In the genomic region with DNA sequence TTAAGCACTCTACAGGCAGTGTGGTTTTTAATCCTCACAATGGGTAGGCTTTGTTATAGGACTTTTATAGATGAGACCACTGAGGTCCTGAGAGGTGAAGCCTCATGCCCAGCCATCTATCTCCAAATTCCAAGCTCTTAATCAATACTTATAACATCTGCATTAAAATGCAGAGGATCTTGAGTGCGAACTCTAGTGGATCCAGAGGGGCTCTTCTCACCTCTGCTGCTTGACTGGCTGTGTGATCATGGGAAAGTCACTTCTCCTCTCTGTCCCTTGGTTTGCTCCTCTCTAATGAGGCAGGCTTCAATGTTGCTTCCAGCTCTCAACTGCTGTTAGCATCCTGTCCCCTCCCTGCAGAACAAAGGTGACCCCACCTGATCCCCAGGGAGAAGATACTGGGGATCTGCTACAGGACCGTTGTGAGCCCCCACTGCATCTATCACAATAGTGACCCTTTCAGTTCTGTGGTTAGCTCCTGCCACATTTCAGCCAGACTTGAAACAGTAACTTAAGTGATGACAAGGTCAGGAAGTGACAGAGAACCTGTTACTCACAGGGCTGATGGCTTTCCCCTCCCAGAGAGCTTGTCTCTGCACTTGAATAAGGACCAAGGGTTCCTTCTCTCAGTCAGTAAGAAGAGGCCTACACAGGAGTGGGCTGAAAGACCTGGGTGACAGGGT, we compare ENCODE assay signal across 8 cellular contexts. TPM values are rescaled to one million over a fixed set of nuclear protein-coding genes. Genes with fewer than 3 reads are reported as not detected.
DNase-seq lines count a peak whose midpoint lies in the region; ATAC-seq and TF ChIP-seq lines count a peak whose summit lies in the region.

No MANE protein-coding gene starts in this region.

- POLR2A ChIA-PET in GM10248 (lab: Yijun Ruan, JAX) = no interaction called here
- POLR2A ChIA-PET in naive thymus-derived CD4-positive, alpha-beta T cell (lab: Charles Lee) = no interaction called here

- TF ChIP-seq CTCF in GM10248 (IDR thresholded peaks at IDR 0.05; ENCODE audit: control extremely low read depth, extremely low read depth, low read depth, missing control alignments) = no peak

- CTCF ChIA-PET in GM10248 (lab: Yijun Ruan, JAX) = interaction anchor here (1.1 to 4.3 kb wide), 7 partner anchors 7 to 155 kb away, joined by 3 to 34 read pairs (median 4); no protein-coding TSS in a partner anchor
- CTCF ChIA-PET in activated CD8-positive, alpha-beta memory T cell treated with anti-CD3 and anti-CD28 coated beads, Interleukin-2, amount 10 ng/mL, durations not matched to agents 7 days and 5 days (lab: Charles Lee) = interaction anchor here (0.6 to 6.7 kb wide), 21 partner anchors 10 to 701 kb away, joined by 3 to 72 read pairs (median 4); a partner anchor contains a TSS
- CTCF ChIA-PET in naive thymus-derived CD4-positive, alpha-beta T cell (lab: Charles Lee) = no interaction called here

- peaks cover 29% of the 10 kb centered on the region for H3K36me3 Mint-ChIP-seq in activated CD8-positive, alpha-beta memory T cell treated with anti-CD3 and anti-CD28 coated beads, Interleukin-2, amount 10 ng/mL, durations not matched to agents 7 days and 5 days
- H3K36me3 Mint-ChIP-seq in naive thymus-derived CD4-positive, alpha-beta T cell = peaks cover 0 to 14% (median 0%) of the 10 kb centered on the region in 5 donors

- peak; percentile 41 for ATAC-seq in HG02798 (IDR thresholded peaks at IDR 0.05; ENCODE audit: poor library complexity, unreplicated experiment)
- peak; percentile 47 for ATAC-seq in activated CD8-positive, alpha-beta memory T cell treated with anti-CD3 and anti-CD28 coated beads, Interleukin-2, amount 10 ng/mL, durations not matched to agents 7 days and 5 days
- ATAC-seq in naive thymus-derived CD4-positive, alpha-beta T cell = no peak
- no peak for ATAC-seq in GM19467 (IDR thresholded peaks at IDR 0.05; ENCODE audit: unreplicated experiment)

- H3K9me3 Mint-ChIP-seq in activated CD8-positive, alpha-beta memory T cell treated with anti-CD3 and anti-CD28 coated beads, Interleukin-2, amount 10 ng/mL, durations not matched to agents 7 days and 5 days (ENCODE audit: low read depth) = no peaks in the 10 kb centered on the region
- H3K9me3 Mint-ChIP-seq in naive thymus-derived CD4-positive, alpha-beta T cell = no peaks in the 10 kb centered on the region

- H3K36me3 ChIP-seq in naive thymus-derived CD4-positive, alpha-beta T cell (ENCODE audit: control insufficient read depth in 2 of 3, insufficient read depth in 3 of 3, low read length in 3 of 3) = no peaks in the 10 kb centered on the region

- H3K27ac ChIP-seq in naive thymus-derived CD4-positive, alpha-beta T cell (ENCODE audit: low read depth, low read length) = no peak overlapping the region

- H3K27me3 ChIP-seq in naive thymus-derived CD4-positive, alpha-beta T cell (ENCODE audit: control insufficient read depth in 2 of 2, insufficient read depth in 2 of 2, low read length in 2 of 2) = no peaks in the 10 kb centered on the region

- peak overlapping the region; percentile 96 for H3K4me3 Mint-ChIP-seq in activated CD8-positive, alpha-beta memory T cell treated with anti-CD3 and anti-CD28 coated beads, Interleukin-2, amount 10 ng/mL, durations not matched to agents 7 days and 5 days
- H3K4me3 Mint-ChIP-seq in naive thymus-derived CD4-positive, alpha-beta T cell = peak overlapping the region; percentile 82 to 98 (median 90)

- peak overlapping the region; percentile 67 for H3K4me3 ChIP-seq in naive thymus-derived CD4-positive, alpha-beta T cell (ENCODE audit: low read length)

- no peaks in the 10 kb centered on the region for H3K27me3 Mint-ChIP-seq in activated CD8-positive, alpha-beta memory T cell treated with anti-CD3 and anti-CD28 coated beads, Interleukin-2, amount 10 ng/mL, durations not matched to agents 7 days and 5 days
- H3K27me3 Mint-ChIP-seq in naive thymus-derived CD4-positive, alpha-beta T cell = peaks cover 0 to 56% (median 38%) of the 10 kb centered on the region in 5 donors

- peaks cover 68% of the 10 kb centered on the region for H3K4me1 Mint-ChIP-seq in activated CD8-positive, alpha-beta memory T cell treated with anti-CD3 and anti-CD28 coated beads, Interleukin-2, amount 10 ng/mL, durations not matched to agents 7 days and 5 days
- peaks cover 7 to 63% (median 12%) of the 10 kb centered on the region in 7 donors for H3K4me1 Mint-ChIP-seq in naive thymus-derived CD4-positive, alpha-beta T cell

- H3K4me1 ChIP-seq in naive thymus-derived CD4-positive, alpha-beta T cell (ENCODE audit: control insufficient read depth in 2 of 2, insufficient read depth in 2 of 2, low read length in 2 of 2) = peaks cover 0 to 6% of the 10 kb centered on the region in 2 donors

- peak overlapping the region; percentile 96 for H3K27ac Mint-ChIP-seq in activated CD8-positive, alpha-beta memory T cell treated with anti-CD3 and anti-CD28 coated beads, Interleukin-2, amount 10 ng/mL, durations not matched to agents 7 days and 5 days
- peak overlapping the region in 2 of 9 donors; percentile 39 to 85 for H3K27ac Mint-ChIP-seq in naive thymus-derived CD4-positive, alpha-beta T cell

- intact Hi-C loops in naive thymus-derived CD4-positive, alpha-beta T cell (cut with micrococcal nuclease) = loop anchor here (2.0 to 10.0 kb wide), 9 partner anchors 64 to 1138 kb away; a partner anchor contains a TSS

- DNase-seq in GM10248 (ENCODE audit: extremely low spot score) = peak; percentile 52
- peak; percentile 73 for DNase-seq in activated CD8-positive, alpha-beta memory T cell treated with anti-CD3 and anti-CD28 coated beads, Interleukin-2, amount 10 ng/mL, durations not matched to agents 7 days and 5 days
- peak in 1 of 9 donors; percentile 48 for DNase-seq in naive thymus-derived CD4-positive, alpha-beta T cell
- DNase-seq in ureter (ENCODE audit: low spot score) = no peak
- DNase-seq in HK-2 (ENCODE audit: unreplicated experiment) = no peak
- DNase-seq in HCEC 1CT = no peak

- H3K9me3 ChIP-seq in naive thymus-derived CD4-positive, alpha-beta T cell (ENCODE audit: control insufficient read depth in 2 of 3, low read length in 3 of 3) = no peaks in the 10 kb centered on the region

RNA-seq across cellular contexts. Expression of a gene that starts 1.3 kb away (rescaled TPM):
- total RNA-seq in activated CD8-positive, alpha-beta memory T cell treated with anti-CD3 and anti-CD28 coated beads, Interleukin-2, amount 10 ng/mL, durations not matched to agents 7 days and 5 days = 10 to 100 TPM; 36.4 to 54.0 TPM
- total RNA-seq in naive thymus-derived CD4-positive, alpha-beta T cell = 10 to 100 TPM in 1 of 5 experiments, under 1 TPM in 4; 0.34 to 28.2 (median 0.54) TPM
- under 1 TPM; 0.17 to 0.38 TPM for polyA plus RNA-seq in naive thymus-derived CD4-positive, alpha-beta T cell
- 8.1 TPM for total RNA-seq in ureter

Comparison
In these comparisons a context has a peak if more than half of its experiments do, and no peak if none do; other contexts are left out.
1. DNase-seq: peak in GM10248 (single experiment) and activated CD8-positive, alpha-beta memory T cell treated with anti-CD3 and anti-CD28 coated beads, Interleukin-2, amount 10 ng/mL, durations not matched to agents 7 days and 5 days (single experiment); none in ureter (single experiment), HK-2 (single experiment) and HCEC 1CT (single experiment).
2. ATAC-seq: peak in HG02798 (single experiment) and activated CD8-positive, alpha-beta memory T cell treated with anti-CD3 and anti-CD28 coated beads, Interleukin-2, amount 10 ng/mL, durations not matched to agents 7 days and 5 days (single experiment); none in naive thymus-derived CD4-positive, alpha-beta T cell (single experiment) and GM19467 (single experiment).